24 cellular contexts compared by ENCODE assay signal in the genomic region with DNA sequence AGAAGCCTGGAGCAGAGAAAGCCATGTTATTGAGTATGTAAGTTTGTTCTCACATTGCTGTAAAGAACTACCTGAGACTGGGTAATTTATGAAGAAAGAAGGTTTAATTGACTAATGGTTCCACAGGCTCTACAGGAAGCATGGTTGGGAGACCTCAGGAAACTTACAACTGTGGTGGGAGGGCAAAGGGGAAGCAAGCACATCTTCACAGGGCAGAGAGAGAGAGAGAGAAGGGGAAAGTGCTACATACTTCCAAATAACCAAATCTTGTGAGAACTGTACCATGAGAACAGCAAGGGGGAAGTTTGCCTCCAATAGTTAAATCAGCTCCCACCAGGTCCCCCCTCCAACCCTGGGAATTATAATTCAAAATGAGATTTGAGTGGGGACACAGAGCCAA.
"Had no signal": no experiment of that assay in that cellular context is flagged by ENCODE, and none has a peak within 500 bp of the region (broad histone marks: within the 10 kb centered on the region; RNA-seq: fewer than 3 reads in every experiment).

No MANE protein-coding gene starts in this region.

- H3K4me3 ChIP-seq: esophagus squamous epithelium, gastrocnemius medialis, heart right ventricle, left lung, lower lobe of right lung, mucosa of descending colon had no signal

- H3K27me3 Mint-ChIP-seq: dendritic cell treated with granulocyte-macrophage colony-stimulating factor and Interleukin-4, amounts not matched to agents 40 ng/mL and 50 ng/mL, for 4 days; effector memory CD8-positive, alpha-beta T cell; naive B cell had no signal

- H3K36me3 ChIP-seq: esophagus squamous epithelium, gastrocnemius medialis, heart right ventricle, left lung, lower lobe of right lung had no signal

- ATAC-seq: effector memory CD8-positive, alpha-beta T cell; esophagus mucosa; gastrocnemius medialis; heart right ventricle; left cardiac atrium; left lung; left ventricle myocardium superior; lower lobe of right lung; mucosa of descending colon had no signal

- H3K4me1 ChIP-seq: esophagus squamous epithelium, gastrocnemius medialis, heart right ventricle, left lung, lower lobe of right lung had no signal

- H3K9me3 Mint-ChIP-seq: endodermal cell had no signal

- H3K4me3 Mint-ChIP-seq: dendritic cell treated with granulocyte-macrophage colony-stimulating factor and Interleukin-4, amounts not matched to agents 40 ng/mL and 50 ng/mL, for 4 days; effector memory CD8-positive, alpha-beta T cell; endodermal cell; mesothelial cell of epicardium had no signal

- DNase-seq: cortex of kidney; effector CD8-positive, alpha-beta T cell; effector memory CD8-positive, alpha-beta T cell; endodermal cell; erythroblast; esophagus squamous epithelium; foreskin fibroblast; foreskin melanocyte; gastrocnemius medialis; glutamatergic neuron; head of caudate nucleus; heart right ventricle; hippocampal formation; left cardiac atrium; left lung; left ventricle myocardium superior; lower lobe of right lung; mesenchymal stem cell; mucosa of descending colon; naive B cell had no signal

- H3K27ac ChIP-seq: epithelial cell of prostate, esophagus squamous epithelium, gastrocnemius medialis, heart right ventricle, left lung, lower lobe of right lung had no signal

- H3K27me3 ChIP-seq: esophagus squamous epithelium, gastrocnemius medialis, heart right ventricle, left lung had no signal

- H3K9me3 ChIP-seq: esophagus squamous epithelium, gastrocnemius medialis, heart right ventricle, left lung, lower lobe of right lung, mucosa of descending colon had no signal

- H3K4me1 Mint-ChIP-seq: mesothelial cell of epicardium had no signal

- H3K27ac Mint-ChIP-seq: dendritic cell treated with granulocyte-macrophage colony-stimulating factor and Interleukin-4, amounts not matched to agents 40 ng/mL and 50 ng/mL, for 4 days; effector memory CD8-positive, alpha-beta T cell; endodermal cell; mesothelial cell of epicardium had no signal
